In genomic region chr10:102752266-102752930, GRCh38 we compare ENCODE assay signal across 9 cellular contexts. TPM values are rescaled to one million over a fixed set of nuclear protein-coding genes. Genes with fewer than 3 reads are reported as not detected.
DNase-seq lines count a peak whose midpoint lies in the region; ATAC-seq and TF ChIP-seq lines count a peak whose summit lies in the region.
"Had no signal": no experiment of that assay in that cellular context is flagged by ENCODE, and none has a peak within 500 bp of the region (broad histone marks: within the 10 kb centered on the region; RNA-seq: fewer than 3 reads in every experiment).

No MANE protein-coding gene starts in this region.

- peak; percentile 41 for ATAC-seq in mucosa of descending colon
- peak; percentile 76 for ATAC-seq in thoracic aorta (ENCODE audit: insufficient number of reproducible peaks, low FRiP score, low read depth)
- ATAC-seq: foreskin keratinocyte had no signal

- no peak for TF ChIP-seq CTCF in mucosa of descending colon (IDR thresholded peaks at IDR 0.05)
- TF ChIP-seq CTCF in thoracic aorta (IDR thresholded peaks at IDR 0.05), result no peak

- H3K4me1 ChIP-seq in mucosa of descending colon (ENCODE audit: low read depth) (peaks cover 2% of the 10 kb centered on the region), thoracic aorta (ENCODE audit: control insufficient read depth in 1 of 2, low read depth in 2 of 2) (peaks cover 36 to 70% of the 10 kb centered on the region in 2 donors)
- H3K4me1 ChIP-seq: foreskin keratinocyte had no signal

- DNase-seq in LHCN-M2 (ENCODE audit: low read depth) (peak; percentile 89), dermis blood vessel endothelial cell (peak; percentile 31), mucosa of descending colon (no peak), thoracic aorta (ENCODE audit: low spot score) (no peak), NCI-H2227 treated with DMSO at 0.1 percent for 48 hours (lab: John Stamatoyannopoulos, UW) (no peak), nucleus accumbens (lab: John Stamatoyannopoulos, UW) (no peak), DMS 273 (lab: John Stamatoyannopoulos, UW; ENCODE audit: unreplicated experiment) (no peak)

- peak overlapping the region; percentile 86 to 92 for H3K27ac ChIP-seq in thoracic aorta

- H3K36me3 ChIP-seq in mucosa of descending colon (ENCODE audit: low read depth) (no peaks in the 10 kb centered on the region), thoracic aorta (no peaks in the 10 kb centered on the region)

- intact Hi-C loops in mucosa of descending colon (cut with DNase I, micrococcal nuclease), result no loop called here

- no peaks in the 10 kb centered on the region for H3K27me3 ChIP-seq in thoracic aorta (replicated peaks; ENCODE audit: insufficient read depth)
- H3K27me3 ChIP-seq: foreskin keratinocyte had no signal

- H3K4me3 ChIP-seq in mucosa of descending colon, result no peak overlapping the region
- H3K4me3 ChIP-seq in thoracic aorta, result peak overlapping the region; percentile 48
- H3K4me3 ChIP-seq: GM12878 had no signal

- H3K9me3 ChIP-seq in mucosa of descending colon (no peaks in the 10 kb centered on the region), thoracic aorta (no peaks in the 10 kb centered on the region)

RNA-seq across cellular contexts. Expression of gene WBP1L, which starts 8.7 kb away (rescaled TPM):
- total RNA-seq in LHCN-M2 (2014; rRNA removed), result 34.4 and 56.8 TPM in 2 replicates
- polyA plus RNA-seq in LHCN-M2 (2012), result 44.9 TPM
- 73.9 and 103 TPM in 2 replicates for total RNA-seq in dermis blood vessel endothelial cell
- 10 to 100 TPM; 38.9 to 61.3 (median 51.0) TPM for total RNA-seq in mucosa of descending colon
- total RNA-seq in thoracic aorta, result 100 to 1,000 TPM; 123 to 268 TPM

RNA-seq across cellular contexts. Expression of gene SFXN2, which starts 38.0 kb away (rescaled TPM):
- 2.2 and 3.4 TPM in 2 replicates for total RNA-seq in LHCN-M2 (2014; rRNA removed)
- 3.7 TPM for polyA plus RNA-seq in LHCN-M2 (2012)
- total RNA-seq in dermis blood vessel endothelial cell, result 7.1 and 13.7 TPM in 2 replicates
- 10 to 100 TPM in 2 of 3 donors, 1 to 10 TPM in 1; 6.9 to 19.1 (median 14.2) TPM for total RNA-seq in mucosa of descending colon
- total RNA-seq in thoracic aorta, result 10 to 100 TPM in 1 of 2 donors, 1 to 10 TPM in 1; 1.6 to 18.3 TPM

RNA-seq across cellular contexts. Expression of gene ARL3, which starts 38.2 kb away (rescaled TPM):
- 8.3 and 10.3 TPM in 2 replicates for total RNA-seq in LHCN-M2 (2014; rRNA removed)
- 27.6 TPM for polyA plus RNA-seq in LHCN-M2 (2012)
- 3.6 and 4.6 TPM in 2 replicates for total RNA-seq in dermis blood vessel endothelial cell
- total RNA-seq in mucosa of descending colon, result 10 to 100 TPM in 1 of 3 donors, 1 to 10 TPM in 2; 2.4 to 11.2 (median 4.4) TPM
- total RNA-seq in thoracic aorta, result 1 to 10 TPM; 5.1 to 8.8 TPM

Comparison
In these comparisons a context has a peak if more than half of its experiments do, and no peak if none do; other contexts are left out.
1. DNase-seq: peak in LHCN-M2 (single experiment) and dermis blood vessel endothelial cell (single experiment); none in mucosa of descending colon (0 of 3), thoracic aorta (single experiment), NCI-H2227 treated with DMSO at 0.1 percent for 48 hours (single experiment), nucleus accumbens (0 of 56) and DMS 273 (single experiment).